ENCODE assay signal across 26 cellular contexts in the genomic region with DNA sequence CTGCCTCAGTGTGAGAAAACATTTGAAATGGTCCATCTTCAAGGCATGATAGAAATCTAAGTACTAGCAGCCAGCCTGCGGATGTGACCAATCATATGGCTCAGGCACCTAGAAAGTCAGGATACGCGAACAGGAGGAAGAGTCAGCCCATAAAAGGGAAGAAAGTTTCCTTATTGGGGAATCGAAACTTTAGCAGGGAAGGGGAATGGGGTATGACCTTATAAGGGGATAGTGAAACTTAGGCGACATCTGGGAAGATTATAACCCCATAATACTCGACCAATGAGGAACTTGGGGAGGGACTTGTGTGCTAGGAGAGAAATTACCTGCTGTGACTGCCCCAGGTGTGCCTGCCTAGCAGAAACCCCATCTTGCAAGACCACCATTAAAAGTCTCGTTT.
"Had no signal": no experiment of that assay in that cellular context is flagged by ENCODE, and none has a peak within 500 bp of the region (broad histone marks: within the 10 kb centered on the region; RNA-seq: fewer than 3 reads in every experiment).

No MANE protein-coding gene starts in this region.

- H3K4me1 ChIP-seq: left ventricle myocardium inferior, right atrium auricular region, right lobe of liver, stomach, testis, thyroid gland, transverse colon, upper lobe of left lung, vagina had no signal

- DNase-seq: hypothalamus; islet precursor cell; left ventricle myocardium inferior; midbrain; mucosa of descending colon; naive thymus-derived CD4-positive, alpha-beta T cell; ovary; right lobe of liver; stimulated activated CD4-positive, alpha-beta T cell treated with anti-CD3 and anti-CD28 coated beads, Interleukin-1b, Interleukin-23, amount 100 ng/mL, for 48 hours; stimulated activated CD4-positive, alpha-beta T cell treated with anti-CD3 and anti-CD28 coated beads, Interleukin-2, amount 100 ng/mL, for 48 hours; stimulated activated CD4-positive, alpha-beta T cell treated with anti-CD3 and anti-CD28 coated beads, Interleukin-4, amount 100 ng/mL, for 4 hours; stimulated activated CD8-positive, alpha-beta memory T cell treated with anti-CD3 and anti-CD28 coated beads, Interleukin-4, amount 100 ng/mL, for 48 hours; stimulated activated naive CD8-positive, alpha-beta T cell treated with anti-CD3 and anti-CD28 coated beads, Interleukin-15, Interleukin-2, amounts not matched to agents 100 U/mL and 50 U/mL, for 24 hours; stomach; testis; thyroid gland; transverse colon; upper lobe of left lung had no signal

- H3K9me3 ChIP-seq: left ventricle myocardium inferior, mucosa of descending colon, ovary, right atrium auricular region, right lobe of liver, stomach, testis, thyroid gland, transverse colon, upper lobe of left lung, vagina had no signal

- H3K27me3 Mint-ChIP-seq: progenitor cell of endocrine pancreas; stimulated activated memory B cell treated with anti-CD40 and anti-IgM and Interleukin-4, amounts not matched to agents 10 μg/mL and 1 μg/mL and 100 μg/mL, for 72 hours had no signal

- ATAC-seq: mucosa of descending colon; naive thymus-derived CD4-positive, alpha-beta T cell; natural killer cell treated with Interleukin-12 subunit alpha and Interleukin-12 subunit beta and Interleukin-15 and Interleukin-18, amount 100 ng/mL, for 72 hours; right lobe of liver; stimulated activated memory B cell treated with anti-CD40 and anti-IgM and Interleukin-4, amounts not matched to agents 10 μg/mL and 1 μg/mL and 100 μg/mL, for 72 hours; stimulated activated naive CD8-positive, alpha-beta T cell treated with anti-CD3 and anti-CD28 coated beads, Interleukin-15, Interleukin-2, amounts not matched to agents 100 U/mL and 50 U/mL, for 24 hours had no signal

- H3K4me3 Mint-ChIP-seq: memory B cell; naive thymus-derived CD4-positive, alpha-beta T cell; natural killer cell treated with Interleukin-12 subunit alpha and Interleukin-12 subunit beta and Interleukin-15 and Interleukin-18, amount 100 ng/mL, for 72 hours; stimulated activated memory B cell treated with anti-CD40 and anti-IgM and Interleukin-4, amounts not matched to agents 10 μg/mL and 1 μg/mL and 100 μg/mL, for 72 hours had no signal

- H3K36me3 Mint-ChIP-seq: memory B cell; naive thymus-derived CD4-positive, alpha-beta T cell; natural killer cell treated with Interleukin-12 subunit alpha and Interleukin-12 subunit beta and Interleukin-15 and Interleukin-18, amount 100 ng/mL, for 72 hours; stimulated activated memory B cell treated with anti-CD40 and anti-IgM and Interleukin-4, amounts not matched to agents 10 μg/mL and 1 μg/mL and 100 μg/mL, for 72 hours had no signal

- H3K36me3 ChIP-seq: left ventricle myocardium inferior, ovary, right atrium auricular region, right lobe of liver, stomach, thyroid gland, transverse colon, upper lobe of left lung, vagina had no signal

- H3K4me3 ChIP-seq: left ventricle myocardium inferior, lung, mucosa of descending colon, ovary, right atrium auricular region, right lobe of liver, smooth muscle cell, stomach, testis, thyroid gland, transverse colon, upper lobe of left lung, vagina had no signal

- H3K9me3 Mint-ChIP-seq: memory B cell; natural killer cell treated with Interleukin-12 subunit alpha and Interleukin-12 subunit beta and Interleukin-15 and Interleukin-18, amount 100 ng/mL, for 72 hours; stimulated activated memory B cell treated with anti-CD40 and anti-IgM and Interleukin-4, amounts not matched to agents 10 μg/mL and 1 μg/mL and 100 μg/mL, for 72 hours had no signal

- H3K27me3 ChIP-seq: ovary, right atrium auricular region, right lobe of liver, stomach, testis, thyroid gland, transverse colon, upper lobe of left lung, vagina had no signal

- H3K4me2 ChIP-seq: smooth muscle cell had no signal

- H3K27ac Mint-ChIP-seq: memory B cell; naive thymus-derived CD4-positive, alpha-beta T cell; natural killer cell treated with Interleukin-12 subunit alpha and Interleukin-12 subunit beta and Interleukin-15 and Interleukin-18, amount 100 ng/mL, for 72 hours; progenitor cell of endocrine pancreas; stimulated activated memory B cell treated with anti-CD40 and anti-IgM and Interleukin-4, amounts not matched to agents 10 μg/mL and 1 μg/mL and 100 μg/mL, for 72 hours had no signal

- H3K4me1 Mint-ChIP-seq: naive thymus-derived CD4-positive, alpha-beta T cell; stimulated activated memory B cell treated with anti-CD40 and anti-IgM and Interleukin-4, amounts not matched to agents 10 μg/mL and 1 μg/mL and 100 μg/mL, for 72 hours had no signal

- H3K27ac ChIP-seq: left ventricle myocardium inferior, ovary, right atrium auricular region, right lobe of liver, stomach, testis, thyroid gland, transverse colon, upper lobe of left lung, vagina had no signal
